In the genomic region with DNA sequence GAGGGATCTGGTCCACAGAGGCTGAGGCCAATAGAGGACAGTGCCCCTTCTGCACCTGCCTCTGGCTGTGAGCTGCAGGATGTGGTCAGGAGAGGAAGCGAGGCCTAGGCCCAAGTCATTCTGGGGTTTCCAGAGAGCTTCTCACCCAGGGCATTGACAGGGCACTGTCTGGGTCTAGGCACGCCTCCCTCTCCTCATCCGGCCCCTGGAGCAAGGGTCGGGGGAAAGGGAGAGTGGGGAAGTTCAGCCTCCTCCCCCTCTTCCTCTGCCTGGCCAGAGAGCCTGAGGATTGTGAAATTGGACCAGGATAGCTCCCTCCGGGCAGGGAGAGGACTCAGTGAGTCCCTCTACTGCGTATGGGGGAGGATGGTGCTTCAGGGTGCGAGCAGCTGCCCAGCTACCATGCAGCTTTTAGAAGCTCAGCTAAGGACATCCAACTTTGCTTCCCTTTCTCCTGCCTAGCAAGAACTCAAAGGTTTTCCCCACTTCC, we compare ENCODE assay signal across 8 cellular contexts. TPM values are rescaled to one million over a fixed set of nuclear protein-coding genes. Genes with fewer than 3 reads are reported as not detected.
DNase-seq lines count a peak whose midpoint lies in the region; ATAC-seq and TF ChIP-seq lines count a peak whose summit lies in the region.

No MANE protein-coding gene starts in this region.

- TF ChIP-seq CTCF in NB4 (IDR thresholded peaks at IDR 0.05; ENCODE audit: low read depth, low read length), result no peak

- ATAC-seq in GM18502 (IDR thresholded peaks at IDR 0.05; ENCODE audit: poor library complexity, unreplicated experiment), result peak; percentile 91
- ATAC-seq in HG02610 (IDR thresholded peaks at IDR 0.05; ENCODE audit: unreplicated experiment), result peak; percentile 94

- peak overlapping the region; percentile 21 for H3K4me3 ChIP-seq in NB4 (ENCODE audit: low read depth, low read length)

- DNase-seq in NB4 (ENCODE audit: low read depth) (peak; percentile 98), renal cortical epithelial cell (ENCODE audit: low read depth) (peak; percentile 79), NCI-H2081 treated with DMSO at 0.1 percent for 48 hours (lab: John Stamatoyannopoulos, UW) (no peak), putamen (ENCODE audit: low spot score) (no peak), hepatic stellate cell (ENCODE audit: low spot score) (no peak)
- peak; percentile 53 for DNase-seq in activated T-cell treated with anti-CD3 and anti-CD28 coated beads, Interleukin-2, amount 50 U/mL, for 1 hour

- TF ChIP-seq POLR2A in NB4 (IDR thresholded peaks at IDR 0.05; ENCODE audit: extremely low read depth, insufficient read length), result no peak

RNA-seq across cellular contexts. Expression of a gene that starts 6.3 kb away (rescaled TPM):
- 28.1 and 58.5 TPM in 2 replicates for total RNA-seq in renal cortical epithelial cell

RNA-seq across cellular contexts. Expression of a gene that starts 15.6 kb away (rescaled TPM):
- 0.10 TPM in 1 of 2 replicates, not detected in the other for total RNA-seq in renal cortical epithelial cell

Comparison
In these comparisons a context has a peak if more than half of its experiments do, and no peak if none do; other contexts are left out.
1. DNase-seq: peak in NB4 (single experiment), activated T-cell treated with anti-CD3 and anti-CD28 coated beads, Interleukin-2, amount 50 U/mL, for 1 hour (single experiment) and renal cortical epithelial cell (single experiment); none in NCI-H2081 treated with DMSO at 0.1 percent for 48 hours (single experiment), putamen (single experiment) and hepatic stellate cell (single experiment).